Comparison of ENCODE assay signal across 8 cellular contexts in the genomic region with DNA sequence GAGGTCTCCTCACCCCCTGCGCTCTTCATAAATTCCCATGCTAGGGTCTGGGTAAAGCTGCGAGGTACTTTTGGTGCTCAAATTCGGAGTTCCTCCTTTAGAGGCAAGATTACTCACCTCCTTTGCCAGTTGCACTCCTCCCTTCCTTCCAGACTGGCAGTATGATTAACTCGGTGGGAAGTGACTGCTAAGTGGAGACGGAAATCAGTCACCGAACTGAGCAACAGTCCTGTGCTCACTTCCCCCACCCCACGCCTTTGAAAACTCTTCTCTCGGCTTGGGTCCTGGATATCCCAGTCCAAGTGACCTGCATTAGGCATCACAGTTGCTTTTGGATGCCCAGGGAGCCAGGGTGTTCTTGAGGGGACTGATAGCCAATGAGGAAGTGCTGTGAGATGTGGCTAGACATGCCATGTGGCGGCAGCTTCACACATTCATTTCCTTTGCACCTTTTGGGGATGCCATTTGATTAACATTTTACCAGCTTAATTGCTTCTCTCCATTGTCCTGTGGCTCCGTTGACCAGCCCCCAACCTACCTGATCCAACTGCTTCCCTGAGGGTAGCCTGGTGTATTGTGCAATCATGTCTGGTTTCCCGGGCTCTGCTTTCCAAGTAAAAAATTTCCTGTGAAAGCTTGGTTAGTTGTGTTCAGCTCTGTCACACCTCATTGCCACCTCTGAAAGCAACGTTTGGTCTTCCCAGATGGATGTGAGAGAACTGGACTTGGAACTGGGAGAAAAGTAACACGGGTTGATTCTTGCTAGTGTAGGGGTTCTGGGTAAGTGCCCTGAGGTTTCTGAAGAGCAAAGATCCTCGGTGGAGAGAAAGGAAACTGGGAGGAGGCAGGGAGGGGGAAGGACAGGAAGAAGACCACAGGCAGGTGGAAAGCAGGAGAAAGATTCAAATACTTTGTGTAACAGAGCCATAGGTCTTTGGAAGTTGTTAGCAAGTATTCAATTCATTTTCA. TPM values are rescaled to one million over a fixed set of nuclear protein-coding genes. Genes with fewer than 3 reads are reported as not detected.
A peak's percentile ranks its signal among the peaks of the same experiment; 100 is the strongest.
DNase-seq lines count a peak whose midpoint lies in the region; ATAC-seq and TF ChIP-seq lines count a peak whose summit lies in the region.

No MANE protein-coding gene starts in this region.

- H3K4me1 ChIP-seq in Panc1 (ENCODE audit: control insufficient read depth, insufficient read depth, low read length) (peaks cover 3% of the 10 kb centered on the region), neural progenitor cell (peaks cover 5% of the 10 kb centered on the region), tibial artery (peaks cover 0 to 18% (median 10%) of the 10 kb centered on the region in 4 donors)

- H3K36me3 ChIP-seq in Panc1 (ENCODE audit: control insufficient read depth, insufficient read depth, low read length) (peaks cover 4% of the 10 kb centered on the region), neural progenitor cell (no peaks in the 10 kb centered on the region), tibial artery (peaks cover under 1 to 21% (median 21%) of the 10 kb centered on the region in 3 donors)

- H3K4me3 ChIP-seq in Panc1 (ENCODE audit: low read depth in 2 of 2, low read length in 2 of 2) (peak overlapping the region; percentile 82 to 96), fibroblast of villous mesenchyme (ENCODE audit: low read depth, low read length) (peak overlapping the region; percentile 82), neural progenitor cell (peak overlapping the region; percentile 70), tibial artery (peak overlapping the region; percentile 56 to 79)

- H3K9me3 ChIP-seq in Panc1 (ENCODE audit: control insufficient read depth, insufficient read depth, low read depth, low read length), result no peaks in the 10 kb centered on the region
- no peaks in the 10 kb centered on the region for H3K9me3 ChIP-seq in neural progenitor cell (ENCODE audit: low read depth)
- no peaks in the 10 kb centered on the region for H3K9me3 ChIP-seq in tibial artery

- peaks cover 60% of the 10 kb centered on the region for H3K36me3 Mint-ChIP-seq in activated T-helper 17 cell treated with anti-CD3 and anti-CD28 coated beads, Interleukin-2, amount 50 U/mL, for 72 hours (ENCODE audit: low read depth)
- peaks cover 16% of the 10 kb centered on the region for H3K36me3 Mint-ChIP-seq in neural progenitor cell

- peaks cover 28% of the 10 kb centered on the region for H3K79me2 ChIP-seq in neural progenitor cell (ENCODE audit: low read depth)

- H4K20me1 ChIP-seq in neural progenitor cell (ENCODE audit: low read depth), result no peaks in the 10 kb centered on the region

- H3K27me3 ChIP-seq in Panc1 (ENCODE audit: control insufficient read depth, insufficient read depth, low read length) (no peaks in the 10 kb centered on the region), neural progenitor cell (no peaks in the 10 kb centered on the region), tibial artery (no peaks in the 10 kb centered on the region)

- peak overlapping the region; percentile 93 for H3K4me3 Mint-ChIP-seq in activated T-helper 17 cell treated with anti-CD3 and anti-CD28 coated beads, Interleukin-2, amount 50 U/mL, for 72 hours
- H3K4me3 Mint-ChIP-seq in neural progenitor cell, result peak overlapping the region; percentile 96

- CTCF ChIA-PET in Panc1 (lab: Charles Lee), result no interaction called here

- H3K4me1 Mint-ChIP-seq in activated T-helper 17 cell treated with anti-CD3 and anti-CD28 coated beads, Interleukin-2, amount 50 U/mL, for 72 hours, result peaks cover 38% of the 10 kb centered on the region
- peaks cover 12% of the 10 kb centered on the region for H3K4me1 Mint-ChIP-seq in neural progenitor cell

- intact Hi-C loops in Panc1 (cut with micrococcal nuclease; ENCODE audit: unreplicated experiment), result loop anchor here (5.0 kb wide), 1 partner anchor 137 kb away; no protein-coding TSS in a partner anchor
- intact Hi-C loops in tibial artery (cut with DNase I; ENCODE audit: low total_unique reads), result loop anchor here (5.0 kb wide), 1 partner anchor 212 kb away; the partner anchor contains the start of gene RNASE4

- ATAC-seq in GM19395 (IDR thresholded peaks at IDR 0.05; ENCODE audit: unreplicated experiment) (peak; percentile 43), HG03469 (IDR thresholded peaks at IDR 0.05; ENCODE audit: unreplicated experiment) (peak; percentile 8), Panc1 (peak; percentile 55)
- ATAC-seq in activated T-helper 17 cell treated with anti-CD3 and anti-CD28 coated beads, Interleukin-2, amount 50 U/mL, for 72 hours (replicated peaks), result peak; percentile 88

- in situ Hi-C loops in Panc1 (cut with HindIII; ENCODE audit: low pct_unique_long_range_greater_than_20kb, low sequenced_read_pairs), result no loop called here

- peak overlapping the region; percentile 98 for H2AFZ ChIP-seq in neural progenitor cell (replicated peaks)

- BruUV-seq in Panc1 (replicated peaks; lab: Mats Ljungman, UMichigan), result no TSS peak

- peak overlapping the region; percentile 97 for H3K27ac Mint-ChIP-seq in activated T-helper 17 cell treated with anti-CD3 and anti-CD28 coated beads, Interleukin-2, amount 50 U/mL, for 72 hours
- H3K27ac Mint-ChIP-seq in neural progenitor cell, result peak overlapping the region; percentile 82

- POLR2A ChIA-PET in Panc1 (lab: Charles Lee), result interaction anchor here (0.9 to 1.1 kb wide), 2 partner anchors 9 to 127 kb away, joined by 3 to 4 read pairs; partner anchors contain the start of genes PARP2 and PIP4P1

- H3K9ac ChIP-seq in neural progenitor cell, result peak overlapping the region; percentile 70

- H3K27me3 Mint-ChIP-seq in activated T-helper 17 cell treated with anti-CD3 and anti-CD28 coated beads, Interleukin-2, amount 50 U/mL, for 72 hours, result no peaks in the 10 kb centered on the region
- H3K27me3 Mint-ChIP-seq in neural progenitor cell (ENCODE audit: insufficient read depth, low read depth), result peaks cover 5% of the 10 kb centered on the region

- no peaks in the 10 kb centered on the region for H3K9me3 Mint-ChIP-seq in activated T-helper 17 cell treated with anti-CD3 and anti-CD28 coated beads, Interleukin-2, amount 50 U/mL, for 72 hours
- H3K9me3 Mint-ChIP-seq in neural progenitor cell, result peaks cover 2% of the 10 kb centered on the region

- peak; percentile 63 for DNase-seq in Panc1 (ENCODE audit: low read depth, low spot score)
- DNase-seq in fibroblast of villous mesenchyme (ENCODE audit: low read depth), result peak; percentile 53
- DNase-seq in neural progenitor cell (ENCODE audit: low spot score), result peak; percentile 38
- DNase-seq in tibial artery, result peak; percentile 53 to 75

- H3K27ac ChIP-seq in C4-2B (peak overlapping the region; percentile 89), Panc1 (ENCODE audit: low read length) (peak overlapping the region; percentile 74), neural progenitor cell (no peak overlapping the region), tibial artery (peak overlapping the region; percentile 79 to 89)

- no peak for TF ChIP-seq CTCF in C4-2B (conservative IDR thresholded peaks at IDR 0.05)
- TF ChIP-seq CTCF in Panc1 (IDR thresholded peaks at IDR 0.05), result no peak
- no peak for TF ChIP-seq CTCF in fibroblast of villous mesenchyme (IDR thresholded peaks at IDR 0.05; ENCODE audit: insufficient read depth, low read depth, low read length)
- TF ChIP-seq CTCF in neural progenitor cell (IDR thresholded peaks at IDR 0.05), result no peak
- TF ChIP-seq CTCF in tibial artery (IDR thresholded peaks at IDR 0.05), result no peak

- peak overlapping the region; percentile 76 for H3K4me2 ChIP-seq in neural progenitor cell

- peaks cover 16% of the 10 kb centered on the region for H3F3A ChIP-seq in neural progenitor cell (ENCODE audit: low read depth)

RNA-seq across cellular contexts. Expression of gene PNP, which starts 1.0 kb away (rescaled TPM):
- total RNA-seq in Panc1 (2021; ENCODE audit: unreplicated experiment) (35.1 TPM), fibroblast of villous mesenchyme (22.2 and 32.4 TPM in 2 replicates), neural progenitor cell (ENCODE audit: low replicate concordance) (43.6 and 50.6 TPM in 2 replicates)
- 25.7 TPM for polyA plus RNA-seq in Panc1 (2012; ENCODE audit: insufficient read length)
- 100 to 1,000 TPM; 135 to 231 TPM for total RNA-seq in activated T-helper 17 cell treated with anti-CD3 and anti-CD28 coated beads, Interleukin-2, amount 50 U/mL, for 72 hours

RNA-seq across cellular contexts. Expression of gene PIP4P1, which starts 8.9 kb away (rescaled TPM):
- total RNA-seq in Panc1 (2021; ENCODE audit: unreplicated experiment) (34.8 TPM), fibroblast of villous mesenchyme (20.7 and 35.4 TPM in 2 replicates), neural progenitor cell (ENCODE audit: low replicate concordance) (24.1 and 35.3 TPM in 2 replicates)
- polyA plus RNA-seq in Panc1 (2012; ENCODE audit: insufficient read length), result 25.9 TPM
- total RNA-seq in activated T-helper 17 cell treated with anti-CD3 and anti-CD28 coated beads, Interleukin-2, amount 50 U/mL, for 72 hours, result 10 to 100 TPM; 23.1 to 27.4 TPM

RNA-seq across cellular contexts. Expression of gene APEX1, which starts 15.1 kb away (rescaled TPM):
- 163 TPM for total RNA-seq in Panc1 (2021; ENCODE audit: unreplicated experiment)
- polyA plus RNA-seq in Panc1 (2012; ENCODE audit: insufficient read length), result 146 TPM
- total RNA-seq in activated T-helper 17 cell treated with anti-CD3 and anti-CD28 coated beads, Interleukin-2, amount 50 U/mL, for 72 hours, result 100 to 1,000 TPM; 151 to 224 TPM
- total RNA-seq in fibroblast of villous mesenchyme, result 29.0 and 34.1 TPM in 2 replicates
- total RNA-seq in neural progenitor cell (ENCODE audit: low replicate concordance), result 76.6 and 118 TPM in 2 replicates

RNA-seq across cellular contexts. Expression of gene OSGEP, which starts 15.6 kb away (rescaled TPM):
- total RNA-seq in Panc1 (2021; ENCODE audit: unreplicated experiment) (26.6 TPM), fibroblast of villous mesenchyme (36.3 and 41.2 TPM in 2 replicates), neural progenitor cell (ENCODE audit: low replicate concordance) (62.5 and 67.0 TPM in 2 replicates)
- polyA plus RNA-seq in Panc1 (2012; ENCODE audit: insufficient read length), result 33.9 TPM
- total RNA-seq in activated T-helper 17 cell treated with anti-CD3 and anti-CD28 coated beads, Interleukin-2, amount 50 U/mL, for 72 hours, result 10 to 100 TPM; 40.5 to 42.3 TPM

RNA-seq across cellular contexts. Expression of gene KLHL33, which starts 34.2 kb away (rescaled TPM):
- not detected for total RNA-seq in Panc1 (2021; ENCODE audit: unreplicated experiment)
- not detected for polyA plus RNA-seq in Panc1 (2012; ENCODE audit: insufficient read length)
- under 1 TPM; 0.04 to 0.11 TPM for total RNA-seq in activated T-helper 17 cell treated with anti-CD3 and anti-CD28 coated beads, Interleukin-2, amount 50 U/mL, for 72 hours
- under 0.01 and 0.43 TPM in 2 replicates for total RNA-seq in fibroblast of villous mesenchyme
- 0.22 TPM in 1 of 2 replicates, not detected in the other for total RNA-seq in neural progenitor cell (ENCODE audit: low replicate concordance)

Comparison
In these comparisons a context has a peak if more than half of its experiments do, and no peak if none do; other contexts are left out.
1. ATAC-seq: peak in every context shown above with its lines; median percentile 88 in activated T-helper 17 cell treated with anti-CD3 and anti-CD28 coated beads, Interleukin-2, amount 50 U/mL, for 72 hours; 55 in Panc1; 43 in GM19395; 8 in HG03469.